1 cellular context compared by ENCODE assay signal in the genomic region with DNA sequence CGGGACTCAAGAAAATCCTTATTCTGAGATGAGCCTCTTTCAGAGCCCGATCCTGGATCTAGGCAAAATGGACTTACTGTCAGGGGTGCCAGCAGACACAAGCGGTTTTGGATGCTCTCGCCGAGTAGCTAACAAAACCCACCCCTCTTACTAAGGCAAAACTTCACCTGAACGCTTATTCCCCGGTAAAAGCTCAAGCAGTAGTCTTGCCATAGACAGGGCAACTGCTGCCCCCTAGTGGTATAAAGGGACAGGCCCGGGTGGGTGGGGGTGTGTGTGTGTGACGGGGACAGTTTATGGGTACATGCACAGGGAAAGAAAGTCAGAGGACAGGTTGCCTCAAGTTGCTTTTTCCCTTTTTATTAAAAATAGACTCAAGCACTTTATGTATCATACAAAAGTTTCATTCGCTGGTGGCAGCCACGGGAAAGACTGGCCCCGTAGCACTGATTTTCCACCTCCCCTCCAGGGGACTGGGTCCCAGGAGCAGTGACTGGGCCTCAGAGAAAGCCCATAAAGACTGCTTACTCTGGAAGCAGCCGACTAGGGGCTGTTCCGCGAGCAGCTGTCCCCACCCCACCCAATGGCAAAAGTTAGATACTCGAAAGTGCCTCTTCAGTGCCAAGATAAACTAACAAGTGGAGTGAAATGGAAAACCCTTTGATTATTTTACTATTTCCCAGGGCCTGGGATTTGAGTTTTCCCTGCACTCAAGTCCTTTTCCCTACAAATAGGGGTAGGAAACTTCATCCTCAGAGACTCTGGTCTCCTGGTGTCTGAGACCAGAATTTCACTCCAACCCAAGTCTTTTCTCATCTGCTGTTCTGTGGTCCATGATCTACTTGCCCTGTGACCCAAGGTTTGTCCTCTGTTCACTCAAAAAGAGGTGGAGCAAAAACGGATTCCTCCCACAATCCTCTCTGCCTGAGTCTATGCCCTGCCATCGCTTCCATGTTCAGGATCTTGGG.
TF ChIP-seq lines count a peak whose summit lies in the region.

No MANE protein-coding gene starts in this region.

TF ChIP-seq in A549, 52 proteins besides CTCF, POLR2A, EP300 and RAD21 (continued from another document):
- TF ChIP-seq CBX8 (IDR thresholded peaks at IDR 0.05) (no peak), HOXA7 (CRISPR knock-in tag; IDR thresholded peaks at IDR 0.05) (no peak)
